Comparison of ENCODE assay signal across 12 cellular contexts in genomic region chr1:69246109-69246508, GRCh38.
"Had no signal": no experiment of that assay in that cellular context is flagged by ENCODE, and none has a peak within 500 bp of the region (broad histone marks: within the 10 kb centered on the region; RNA-seq: fewer than 3 reads in every experiment).

No MANE protein-coding gene starts in this region.

- H3K27me3 ChIP-seq: breast epithelium, dorsolateral prefrontal cortex, left lung, spleen, transverse colon had no signal

- H3K27ac ChIP-seq: breast epithelium, left lung, psoas muscle, spleen, transverse colon had no signal

- DNase-seq: activated CD4-positive, alpha-beta memory T cell treated with anti-CD3 and anti-CD28 coated beads for 36 hours; activated gamma-delta T cell; activated T-cell treated with anti-CD3 and anti-CD28 coated beads, Interleukin-2, amount 50 U/mL, for 4 hours; dorsolateral prefrontal cortex; left lung; psoas muscle; spleen; stimulated activated CD4-positive, alpha-beta T cell treated with anti-CD3 and anti-CD28 coated beads, Interleukin-1b, Interleukin-23, amount 100 ng/mL, for 48 hours; stimulated activated naive B cell treated with anti-CD40 and anti-IgM and Interleukin-4, amounts not matched to agents 10 μg/mL and 1 μg/mL and 100 μg/mL, for 72 hours; transverse colon had no signal

- ATAC-seq: activated T-cell treated with anti-CD3 and anti-CD28 coated beads, Interleukin-2, amount 50 U/mL, for 4 hours; esophagus mucosa; left lung; psoas muscle; stimulated activated naive B cell treated with anti-CD40 and anti-IgM and Interleukin-4, amounts not matched to agents 10 μg/mL and 1 μg/mL and 100 μg/mL, for 72 hours had no signal

- H3K36me3 ChIP-seq: breast epithelium, left lung, spleen, transverse colon had no signal

- H3K4me3 ChIP-seq: breast epithelium, dorsolateral prefrontal cortex, left lung, psoas muscle, spleen, transverse colon had no signal
